In the genomic region with DNA sequence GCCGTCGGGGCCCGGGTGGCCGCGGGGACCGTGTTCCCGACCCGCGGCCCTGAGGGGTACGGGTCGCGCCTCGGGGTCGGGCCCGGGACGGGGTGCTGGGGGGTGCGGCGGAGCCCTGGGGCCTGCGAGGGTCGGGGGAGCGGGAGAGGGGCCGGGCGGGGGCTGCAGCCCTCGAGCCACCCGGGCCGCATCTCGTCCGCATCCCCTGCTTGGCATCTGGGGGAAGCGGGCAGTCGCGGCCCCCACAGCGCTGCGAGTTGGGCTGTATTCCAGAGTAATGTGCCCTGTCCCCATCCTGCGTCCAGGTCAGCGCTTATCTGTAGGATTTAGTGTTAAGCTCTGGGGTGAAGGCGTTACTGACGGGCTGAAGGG, we compare ENCODE assay signal across 8 cellular contexts. TPM values are rescaled to one million over a fixed set of nuclear protein-coding genes. Genes with fewer than 3 reads are reported as not detected.
DNase-seq lines count a peak whose midpoint lies in the region; ATAC-seq and TF ChIP-seq lines count a peak whose summit lies in the region.

No MANE protein-coding gene starts in this region.

- H2AFZ ChIP-seq in ACC112 (ENCODE audit: low read length, unreplicated experiment) = no peak overlapping the region
- H2AFZ ChIP-seq in HCT116 (ENCODE audit: low read depth, low read length, poor library complexity, severe bottlenecking) = no peak overlapping the region

- H3K27ac ChIP-seq in ACC112 (ENCODE audit: low read depth, low read length) (peak overlapping the region; percentile 52; the same call in 1 of the 2 replicates), HCT116 (ENCODE audit: low read depth, low read length) (peak overlapping the region; percentile 85), ascending aorta (peak overlapping the region; percentile 84 to 86), urinary bladder (ENCODE audit: low read depth) (peak overlapping the region; percentile 77)

- no peaks in the 10 kb centered on the region for H3K27me3 ChIP-seq in ACC112 (ENCODE audit: insufficient read depth, low read length)
- no peaks in the 10 kb centered on the region for H3K27me3 ChIP-seq in HCT116 (ENCODE audit: insufficient read depth, low read length)
- H3K27me3 ChIP-seq in ascending aorta = no peaks in the 10 kb centered on the region

- TF ChIP-seq POLR2A in HCT116 (IDR thresholded peaks at IDR 0.05; ENCODE audit: borderline replicate concordance, extremely low read depth, insufficient read depth, insufficient read length) = no peak
- no peak for TF ChIP-seq POLR2A in lower leg skin (IDR thresholded peaks at IDR 0.05)

- H3K4me3 ChIP-seq in ACC112 (ENCODE audit: low read depth, low read length) = peak overlapping the region; percentile 94
- peak overlapping the region; percentile 92 to 99 for H3K4me3 ChIP-seq in HCT116 (replicated peaks in 1 of 2; ENCODE audit: low read depth in 1 of 2, low read length in 2 of 2)
- H3K4me3 ChIP-seq in ascending aorta = peak overlapping the region; percentile 81 to 86
- H3K4me3 ChIP-seq in lower leg skin (ENCODE audit: low read depth, poor library complexity, severe bottlenecking) = peak overlapping the region; percentile 77
- peak overlapping the region; percentile 98 for H3K4me3 ChIP-seq in urinary bladder (ENCODE audit: low read depth, low read length)

- peaks cover 63% of the 10 kb centered on the region for H3K79me2 ChIP-seq in ACC112 (ENCODE audit: control insufficient read depth, insufficient read depth, low read length, unreplicated experiment)
- peaks cover 65% of the 10 kb centered on the region for H3K79me2 ChIP-seq in HCT116 (ENCODE audit: insufficient read depth, low read length)

- no peaks in the 10 kb centered on the region for H3K9me3 ChIP-seq in HCT116 (ENCODE audit: control insufficient read depth in 1 of 2, insufficient read depth in 1 of 2, low read depth in 1 of 2, low read length in 2 of 2)
- no peaks in the 10 kb centered on the region for H3K9me3 ChIP-seq in ascending aorta

- no TSS peak for BruUV-seq in HCT116 (replicated peaks; lab: Mats Ljungman, UMichigan)

- 1 to 2% methylated on average over 6 to 27 of the region's 37 CpGs for WGBS in lower leg skin, 2 donors
- WGBS in urinary bladder = under 1% methylated on average over 37 of the region's 37 CpGs

- POLR2A ChIA-PET in HCT116 (lab: Charles Lee) = interaction anchor here (0.8 to 1.5 kb wide), 3 partner anchors 10 to 197 kb away, joined by 3 to 7 read pairs (median 6); a partner anchor contains a TSS

- ATAC-seq in HCT116 (peak; percentile 3; the same call in 1 of the 2 replicates), esophagus mucosa (no peak), GM21360 (IDR thresholded peaks at IDR 0.05; ENCODE audit: unreplicated experiment) (no peak)

- CTCF ChIA-PET in HCT116 (lab: Charles Lee) = interaction anchor here (1.0 to 2.2 kb wide), 5 partner anchors 10 to 252 kb away, joined by 3 to 16 read pairs (median 6); a partner anchor contains a TSS

- H3K9ac ChIP-seq in HCT116 (ENCODE audit: low read length) = peak overlapping the region; percentile 88

- 0 out of 2 replicates have a peak, but pooled peaks cover 7% of the 10 kb centered on the region for H4K20me1 ChIP-seq in HCT116 (ENCODE audit: insufficient read depth)

- H3K4me1 ChIP-seq in ACC112 (ENCODE audit: control insufficient read depth, insufficient read depth, low read length, unreplicated experiment) (peaks cover 23% of the 10 kb centered on the region), HCT116 (ENCODE audit: control insufficient read depth in 1 of 2, insufficient read depth in 2 of 2, low read length in 2 of 2) (peaks cover 17 to 25% of the 10 kb centered on the region in 2 experiments), ascending aorta (peaks cover 4 to 18% of the 10 kb centered on the region in 2 donors), urinary bladder (ENCODE audit: insufficient read depth) (no peaks in the 10 kb centered on the region)

- H3K9me2 ChIP-seq in HCT116 (ENCODE audit: insufficient read depth) = no peaks in the 10 kb centered on the region

- TF ChIP-seq RAD21 in HCT116 (IDR thresholded peaks at IDR 0.05; ENCODE audit: low read depth) = no peak

- peak overlapping the region; percentile 86 for H3K4me2 ChIP-seq in HCT116 (ENCODE audit: low read length)

- RAD21 ChIA-PET in HCT116 (lab: Charles Lee; ENCODE audit: low non-redundant PET in 1 of 2, low total read pairs in 2 of 2, uncharacterized antibody in 2 of 2, unreplicated experiment in 2 of 2) = interaction anchor here (0.7 to 1.1 kb wide), 4 partner anchors 10 to 197 kb away, joined by 3 to 5 read pairs (median 4); a partner anchor contains a TSS

- H3K36me3 ChIP-seq in ACC112 (ENCODE audit: insufficient read depth, low read length) (peaks cover 9% of the 10 kb centered on the region; the same call in 1 of the 2 replicates), HCT116 (ENCODE audit: control insufficient read depth in 1 of 2, insufficient read depth in 2 of 2, low read length in 2 of 2) (peaks cover 18 to 32% of the 10 kb centered on the region in 2 experiments), ascending aorta (peaks cover 15 to 25% of the 10 kb centered on the region in 2 donors), urinary bladder (ENCODE audit: insufficient read depth) (no peaks in the 10 kb centered on the region)

- intact Hi-C loops in HCT116 (cut with micrococcal nuclease) = no loop called here
- intact Hi-C loops in ascending aorta (cut with DNase I) = no loop called here
- intact Hi-C loops in lower leg skin (cut with DNase I; ENCODE audit: low total_unique reads) = no loop called here

- DNase-seq in HCT116 (ENCODE audit: low read depth, low spot score) = no peak
- DNase-seq in ascending aorta (ENCODE audit: low spot score in 2 of 2) = no peak
- DNase-seq in lower leg skin (ENCODE audit: low spot score in 2 of 2) = no peak
- DNase-seq in cerebellum (ENCODE audit: low spot score) = no peak

- TF ChIP-seq CTCF in HCT116 (IDR thresholded peaks at IDR 0.05 in 2 of 3, conservative IDR thresholded peaks at IDR 0.05 in 1 of 3; ENCODE audit: borderline replicate concordance in 1 of 3, insufficient read depth in 1 of 3, low read depth in 2 of 3, low read length in 2 of 3) = no peak
- TF ChIP-seq CTCF in ascending aorta (IDR thresholded peaks at IDR 0.05) = no peak
- TF ChIP-seq CTCF in lower leg skin (IDR thresholded peaks at IDR 0.05) = no peak

TF ChIP-seq in HCT116, 20 proteins besides CTCF, POLR2A, EP300 and RAD21 (continues in another document):
- TF ChIP-seq, protein P1, sequence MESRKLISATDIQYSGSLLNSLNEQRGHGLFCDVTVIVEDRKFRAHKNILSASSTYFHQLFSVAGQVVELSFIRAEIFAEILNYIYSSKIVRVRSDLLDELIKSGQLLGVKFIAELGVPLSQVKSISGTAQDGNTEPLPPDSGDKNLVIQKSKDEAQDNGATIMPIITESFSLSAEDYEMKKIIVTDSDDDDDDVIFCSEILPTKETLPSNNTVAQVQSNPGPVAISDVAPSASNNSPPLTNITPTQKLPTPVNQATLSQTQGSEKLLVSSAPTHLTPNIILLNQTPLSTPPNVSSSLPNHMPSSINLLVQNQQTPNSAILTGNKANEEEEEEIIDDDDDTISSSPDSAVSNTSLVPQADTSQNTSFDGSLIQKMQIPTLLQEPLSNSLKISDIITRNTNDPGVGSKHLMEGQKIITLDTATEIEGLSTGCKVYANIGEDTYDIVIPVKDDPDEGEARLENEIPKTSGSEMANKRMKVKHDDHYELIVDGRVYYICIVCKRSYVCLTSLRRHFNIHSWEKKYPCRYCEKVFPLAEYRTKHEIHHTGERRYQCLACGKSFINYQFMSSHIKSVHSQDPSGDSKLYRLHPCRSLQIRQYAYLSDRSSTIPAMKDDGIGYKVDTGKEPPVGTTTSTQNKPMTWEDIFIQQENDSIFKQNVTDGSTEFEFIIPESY (IDR thresholded peaks at IDR 0.05; ENCODE audit: extremely low read depth, insufficient replicate concordance, low read length) = no peak
- TF ChIP-seq, protein P2, sequence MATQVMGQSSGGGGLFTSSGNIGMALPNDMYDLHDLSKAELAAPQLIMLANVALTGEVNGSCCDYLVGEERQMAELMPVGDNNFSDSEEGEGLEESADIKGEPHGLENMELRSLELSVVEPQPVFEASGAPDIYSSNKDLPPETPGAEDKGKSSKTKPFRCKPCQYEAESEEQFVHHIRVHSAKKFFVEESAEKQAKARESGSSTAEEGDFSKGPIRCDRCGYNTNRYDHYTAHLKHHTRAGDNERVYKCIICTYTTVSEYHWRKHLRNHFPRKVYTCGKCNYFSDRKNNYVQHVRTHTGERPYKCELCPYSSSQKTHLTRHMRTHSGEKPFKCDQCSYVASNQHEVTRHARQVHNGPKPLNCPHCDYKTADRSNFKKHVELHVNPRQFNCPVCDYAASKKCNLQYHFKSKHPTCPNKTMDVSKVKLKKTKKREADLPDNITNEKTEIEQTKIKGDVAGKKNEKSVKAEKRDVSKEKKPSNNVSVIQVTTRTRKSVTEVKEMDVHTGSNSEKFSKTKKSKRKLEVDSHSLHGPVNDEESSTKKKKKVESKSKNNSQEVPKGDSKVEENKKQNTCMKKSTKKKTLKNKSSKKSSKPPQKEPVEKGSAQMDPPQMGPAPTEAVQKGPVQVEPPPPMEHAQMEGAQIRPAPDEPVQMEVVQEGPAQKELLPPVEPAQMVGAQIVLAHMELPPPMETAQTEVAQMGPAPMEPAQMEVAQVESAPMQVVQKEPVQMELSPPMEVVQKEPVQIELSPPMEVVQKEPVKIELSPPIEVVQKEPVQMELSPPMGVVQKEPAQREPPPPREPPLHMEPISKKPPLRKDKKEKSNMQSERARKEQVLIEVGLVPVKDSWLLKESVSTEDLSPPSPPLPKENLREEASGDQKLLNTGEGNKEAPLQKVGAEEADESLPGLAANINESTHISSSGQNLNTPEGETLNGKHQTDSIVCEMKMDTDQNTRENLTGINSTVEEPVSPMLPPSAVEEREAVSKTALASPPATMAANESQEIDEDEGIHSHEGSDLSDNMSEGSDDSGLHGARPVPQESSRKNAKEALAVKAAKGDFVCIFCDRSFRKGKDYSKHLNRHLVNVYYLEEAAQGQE (IDR thresholded peaks at IDR 0.05; ENCODE audit: low read depth) = no peak
- TF ChIP-seq ZFX (IDR thresholded peaks at IDR 0.05) = peak; percentile 25; the same call in 1 of the 2 replicates
- TF ChIP-seq EZH2phosphoT487 (IDR thresholded peaks at IDR 0.05; ENCODE audit: borderline replicate concordance) = no peak

RNA-seq across cellular contexts. Expression of a gene that starts 0.4 kb away (rescaled TPM):
- total RNA-seq in HCT116 (2021; ENCODE audit: unreplicated experiment) (155 TPM), ascending aorta (61.3 TPM), lower leg skin (100 to 1,000 TPM in 1 of 4 donors, 10 to 100 TPM in 3; 67.4 to 114 (median 70.7) TPM), urinary bladder (48.1 TPM), esophagus mucosa (167 TPM), cerebellum (32.4 TPM)
- 137 and 147 TPM in 2 replicates for polyA plus RNA-seq in HCT116 (2012)
- polyA plus RNA-seq in urinary bladder = 79.0 TPM

RNA-seq across cellular contexts. Expression of a gene that starts 0.7 kb away (rescaled TPM):
- total RNA-seq in HCT116 (2021; ENCODE audit: unreplicated experiment) = 21.4 TPM
- polyA plus RNA-seq in HCT116 (2012) = 9.1 and 10.2 TPM in 2 replicates
- 18.4 TPM for total RNA-seq in ascending aorta
- 1 to 10 TPM; 5.7 to 9.7 (median 7.1) TPM for total RNA-seq in lower leg skin
- 11.1 TPM for total RNA-seq in urinary bladder
- polyA plus RNA-seq in urinary bladder = 4.7 TPM
- 8.4 TPM for total RNA-seq in esophagus mucosa
- 18.0 TPM for total RNA-seq in cerebellum

RNA-seq across cellular contexts. Expression of a gene that starts 20.3 kb away (rescaled TPM):
- total RNA-seq in HCT116 (2021; ENCODE audit: unreplicated experiment) (27.9 TPM), ascending aorta (26.1 TPM), lower leg skin (10 to 100 TPM; 18.3 to 35.9 (median 27.7) TPM), urinary bladder (13.9 TPM), esophagus mucosa (17.7 TPM), cerebellum (14.1 TPM)
- polyA plus RNA-seq in HCT116 (2012) = 20.3 and 23.2 TPM in 2 replicates
- polyA plus RNA-seq in urinary bladder = 22.9 TPM
